2 cellular contexts compared by ENCODE assay signal in genomic region chr18:31591113-31591512, GRCh38.
TF ChIP-seq lines count a peak whose summit lies in the region.

No MANE protein-coding gene starts in this region.

TF ChIP-seq in IMR-90, 13 proteins besides CTCF, POLR2A, EP300 and RAD21:
- TF ChIP-seq MXI1 (IDR thresholded peaks at IDR 0.05; ENCODE audit: borderline replicate concordance, low read depth, low read length) = no peak
- peak; percentile 98 for TF ChIP-seq MAFK (IDR thresholded peaks at IDR 0.05; ENCODE audit: low read depth, low read length)

TF ChIP-seq in GM12878, 131 proteins besides CTCF, POLR2A, EP300 and RAD21:
- TF ChIP-seq EZH2 (IDR thresholded peaks at IDR 0.05; ENCODE audit: borderline replicate concordance, control insufficient read depth, low read depth, low read length) = no peak
- TF ChIP-seq ZSCAN29 (IDR thresholded peaks at IDR 0.05) = no peak
- no peak for TF ChIP-seq SREBF1 (IDR thresholded peaks at IDR 0.05; ENCODE audit: low read length)
- no peak for TF ChIP-seq HDAC6 (IDR thresholded peaks at IDR 0.05; ENCODE audit: unreplicated experiment)
- no peak for TF ChIP-seq TCF3 (IDR thresholded peaks at IDR 0.05; ENCODE audit: borderline replicate concordance, insufficient read depth, low read depth, low read length)
- no peak for TF ChIP-seq E4F1 (IDR thresholded peaks at IDR 0.05; ENCODE audit: borderline replicate concordance, partially characterized antibody)
- TF ChIP-seq MYB (IDR thresholded peaks at IDR 0.05; ENCODE audit: borderline replicate concordance, low read depth, low read length) = no peak
- TF ChIP-seq ZBTB40 (IDR thresholded peaks at IDR 0.05; ENCODE audit: borderline replicate concordance) = no peak
- TF ChIP-seq ATF3 (IDR thresholded peaks at IDR 0.05; ENCODE audit: borderline replicate concordance, extremely low read depth, low read depth, low read length) = no peak
- no peak for TF ChIP-seq JUNB (IDR thresholded peaks at IDR 0.05)
- no peak for TF ChIP-seq ZNF24 (IDR thresholded peaks at IDR 0.05)
- no peak for TF ChIP-seq NFXL1 (IDR thresholded peaks at IDR 0.05; ENCODE audit: borderline replicate concordance)
- TF ChIP-seq E2F4 (IDR thresholded peaks at IDR 0.05; ENCODE audit: low read depth, low read length) = no peak
- TF ChIP-seq BCL11A (IDR thresholded peaks at IDR 0.05; ENCODE audit: low read depth, low read length) = no peak
- TF ChIP-seq PKNOX1 (IDR thresholded peaks at IDR 0.05) = no peak
- no peak for TF ChIP-seq USF1 (IDR thresholded peaks at IDR 0.05; ENCODE audit: borderline replicate concordance, extremely low read length, insufficient read depth, low read depth, low read length)
- no peak for TF ChIP-seq LARP7 (IDR thresholded peaks at IDR 0.05)
- no peak for TF ChIP-seq YY1 (IDR thresholded peaks at IDR 0.05; ENCODE audit: low read depth, low read length)
- no peak for TF ChIP-seq IRF3 (IDR thresholded peaks at IDR 0.05)
- no peak for TF ChIP-seq BCLAF1 (IDR thresholded peaks at IDR 0.05)
